ENCODE assay signal across 11 cellular contexts in genomic region chr6:139308284-139308916, GRCh38. TPM values are rescaled to one million over a fixed set of nuclear protein-coding genes. Genes with fewer than 3 reads are reported as not detected.
DNase-seq lines count a peak whose midpoint lies in the region; ATAC-seq, FAIRE-seq and TF ChIP-seq lines count a peak whose summit lies in the region.
"Had no signal": no experiment of that assay in that cellular context is flagged by ENCODE, and none has a peak within 500 bp of the region (broad histone marks: within the 10 kb centered on the region; RNA-seq: fewer than 3 reads in every experiment).

No MANE protein-coding gene starts in this region.

- intact Hi-C loops in HepG2 (cut with micrococcal nuclease; ENCODE audit: unreplicated experiment) = no loop called here

- TF ChIP-seq EP300 in HepG2 (IDR thresholded peaks at IDR 0.05; ENCODE audit: low read depth in 2 of 2, low read length in 2 of 2) (no peak), HepG2 (CRISPR knock-in tag; IDR thresholded peaks at IDR 0.05; ENCODE audit: borderline replicate concordance) (no peak)

- POLR2A ChIA-PET in HepG2 (lab: Yijun Ruan, JAX) = interaction anchor here (0.5 to 1.2 kb wide), 2 partner anchors 10 to 67 kb away, joined by 3 to 5 read pairs; partner anchors contain the start of gene CITED2

- H3K9me3 ChIP-seq in liver (ENCODE audit: control insufficient read depth in 4 of 4, low read length in 3 of 4) (no peaks in the 10 kb centered on the region), HepG2 (ENCODE audit: low read length) (no peaks in the 10 kb centered on the region)

- H3K79me2 ChIP-seq in HepG2 (ENCODE audit: insufficient read depth, low read length) = no peaks in the 10 kb centered on the region

- no peak overlapping the region for H3K4me2 ChIP-seq in HepG2 (ENCODE audit: low read depth, low read length)

- BruUV-seq in HepG2 (replicated peaks; lab: Mats Ljungman, UMichigan) = no TSS peak

- CTCF ChIA-PET in HepG2 (lab: Yijun Ruan, JAX; ENCODE audit: low intra/inter-chr PET ratio, low total read pairs) = no interaction called here

- in situ Hi-C loops in HepG2 (cut with HindIII; ENCODE audit: extremely low pct_ligation_motif_present, low pct_unique_long_range_greater_than_20kb) = no loop called here
- in situ Hi-C loops in brain microvascular endothelial cell (cut with HindIII; ENCODE audit: low pct_ligation_motif_present, low sequenced_read_pairs) = no loop called here

- peak overlapping the region; percentile 8 to 31 for H3K27ac ChIP-seq in liver (ENCODE audit: low read depth in 1 of 2, low read length in 2 of 2)
- no peak overlapping the region for H3K27ac ChIP-seq in HepG2 (ENCODE audit: extremely low read length, insufficient read depth, low read length)
- peak overlapping the region; percentile 14 for H3K27ac ChIP-seq in brain microvascular endothelial cell

- TF ChIP-seq RAD21 in liver (IDR thresholded peaks at IDR 0.05) (no peak), HepG2 (CRISPR knock-in tag; IDR thresholded peaks at IDR 0.05) (no peak)

- H4K20me1 ChIP-seq in HepG2 (ENCODE audit: insufficient read depth, low read length) = no peaks in the 10 kb centered on the region

- TF ChIP-seq CTCF in liver (IDR thresholded peaks at IDR 0.05; ENCODE audit: low read depth, low read length, missing input control) (no peak), HepG2 (CRISPR knock-in tag; IDR thresholded peaks at IDR 0.05) (no peak), brain microvascular endothelial cell (IDR thresholded peaks at IDR 0.05; ENCODE audit: low read depth, low read length, missing control alignments) (no peak)

- H3K27me3 ChIP-seq in liver (ENCODE audit: control insufficient read depth in 4 of 4, insufficient read depth in 4 of 4, low read length in 3 of 4) (no peaks in the 10 kb centered on the region), HepG2 (ENCODE audit: control insufficient read depth in 1 of 2, insufficient read depth in 2 of 2, low read length in 2 of 2) (no peaks in the 10 kb centered on the region), brain microvascular endothelial cell (replicated peaks) (no peaks in the 10 kb centered on the region)

- H2AFZ ChIP-seq in HepG2 (ENCODE audit: low read length) = no peak overlapping the region

- H3K4me1 ChIP-seq in liver (ENCODE audit: control insufficient read depth in 4 of 4, insufficient read depth in 4 of 4, low read length in 3 of 4) (peaks cover 0 to 11% (median 3%) of the 10 kb centered on the region in 4 donors), HepG2 (ENCODE audit: insufficient read depth, low read length) (peaks cover 17% of the 10 kb centered on the region)

- ATAC-seq in HepG2 (no peak), HG03196 (IDR thresholded peaks at IDR 0.05; ENCODE audit: unreplicated experiment) (peak; percentile 55)

- H3K9ac ChIP-seq in liver (ENCODE audit: low read depth in 1 of 2, low read length in 2 of 2) (no peak overlapping the region), HepG2 (ENCODE audit: insufficient read depth, low read depth, low read length) (no peak overlapping the region)

- TF ChIP-seq POLR2A in HepG2 (IDR thresholded peaks at IDR 0.05; ENCODE audit: insufficient read depth in 1 of 2, low read depth in 2 of 2, low read length in 2 of 2) = no peak

- no peak for DNase-seq in HepG2 (ENCODE audit: low spot score)
- peak; percentile 7 for DNase-seq in brain microvascular endothelial cell
- DNase-seq in NCI-H2196 treated with DMSO at 0.1 percent for 48 hours (lab: John Stamatoyannopoulos, UW; ENCODE audit: unreplicated experiment) = no peak
- DNase-seq in NCI-H226 = no peak
- no peak for DNase-seq in NCI-H1417 treated with DMSO at 0.1 percent for 48 hours (lab: John Stamatoyannopoulos, UW)
- DNase-seq in activated CD8-positive, alpha-beta memory T cell treated with anti-CD3 and anti-CD28 coated beads, Interleukin-2, amount 50 U/mL, for 48 hours = no peak
- DNase-seq: activated effector memory CD4-positive, alpha-beta T cell treated with Interleukin-2 at 50 U/mL for 16 hours; natural killer cell; SHP77 treated with DMSO at 0.1 percent for 48 hours had no signal

- H3K4me3 ChIP-seq in liver (ENCODE audit: low read depth in 1 of 3, low read length in 3 of 3) = no peak overlapping the region
- H3K4me3 ChIP-seq in HepG2 (replicated peaks in 1 of 3; ENCODE audit: insufficient read depth in 1 of 3, low read depth in 2 of 3, low read length in 3 of 3) = no peak overlapping the region
- no peak overlapping the region for H3K4me3 ChIP-seq in brain microvascular endothelial cell (ENCODE audit: low read depth, low read length)

- WGBS in liver = 85% methylated on average over 5 of the region's 5 CpGs
- WGBS in HepG2 (ENCODE audit: low lambda C conversion rate) = 79% methylated on average over 5 of the region's 5 CpGs

- FAIRE-seq in HepG2 (lab: Jason Lieb, UNC) = no peak

- no peaks in the 10 kb centered on the region for H3K36me3 ChIP-seq in liver (ENCODE audit: control insufficient read depth in 4 of 4, insufficient read depth in 3 of 4, low read depth in 1 of 4, low read length in 3 of 4)
- no peaks in the 10 kb centered on the region for H3K36me3 ChIP-seq in HepG2 (replicated peaks in 1 of 2; ENCODE audit: control insufficient read depth in 1 of 2, insufficient read depth in 2 of 2, low read length in 2 of 2)
- H3K36me3 ChIP-seq in brain microvascular endothelial cell (replicated peaks) = no peaks in the 10 kb centered on the region

TF ChIP-seq in liver, 16 proteins besides CTCF, POLR2A, EP300 and RAD21:
- no peak for TF ChIP-seq SP1 (IDR thresholded peaks at IDR 0.05)
- TF ChIP-seq FOXA1 (IDR thresholded peaks at IDR 0.05) = no peak
- TF ChIP-seq JUND (IDR thresholded peaks at IDR 0.05) = no peak
TF ChIP-seq in liver: peak in this region for 0.

TF ChIP-seq in HepG2, 621 proteins besides CTCF, POLR2A, EP300 and RAD21 (continues in another document):
- TF ChIP-seq DDIT3 (CRISPR knock-in tag; IDR thresholded peaks at IDR 0.05) (no peak), RARA (CRISPR knock-in tag; IDR thresholded peaks at IDR 0.05) (no peak), SOX5 (CRISPR knock-in tag; IDR thresholded peaks at IDR 0.05; ENCODE audit: borderline replicate concordance) (no peak), PRDM4 (CRISPR knock-in tag; IDR thresholded peaks at IDR 0.05; ENCODE audit: borderline replicate concordance) (no peak), DR1 (CRISPR knock-in tag; IDR thresholded peaks at IDR 0.05) (no peak), ZNF674 (CRISPR knock-in tag; IDR thresholded peaks at IDR 0.05; ENCODE audit: low read depth) (no peak), KLF15 (CRISPR knock-in tag; IDR thresholded peaks at IDR 0.05; ENCODE audit: borderline replicate concordance) (no peak), ZSCAN30 (CRISPR knock-in tag; IDR thresholded peaks at IDR 0.05) (no peak), MXD3 (CRISPR knock-in tag; IDR thresholded peaks at IDR 0.05) (no peak), MZF1 (CRISPR knock-in tag; IDR thresholded peaks at IDR 0.05; ENCODE audit: borderline replicate concordance) (no peak)

RNA-seq across cellular contexts. Expression of gene TXLNB, which starts 16.6 kb away (rescaled TPM):
- total RNA-seq in liver = under 1 TPM; 0.17 to 0.23 TPM
- under 1 TPM in 1 of 2 donors, not detected in 1; 0.15 TPM for polyA plus RNA-seq in liver
- total RNA-seq in HepG2 (2016; rRNA removed; fragmentation: Illumina TruSeq; extraction: Trizol) = not detected in 2 replicates
- total RNA-seq in HepG2 (2016; cell fraction: cytosol; rRNA removed; fragmentation: Illumina TruSeq; extraction: Trizol; ENCODE audit: low read depth) = not detected in 2 replicates
- total RNA-seq in HepG2 (2016; cell fraction: insoluble cytoplasmic fraction; rRNA removed; fragmentation: Illumina TruSeq; extraction: Trizol) = not detected in 2 replicates
- not detected in 2 replicates for total RNA-seq in HepG2 (2016; cell fraction: membrane; rRNA removed; fragmentation: Illumina TruSeq; extraction: Trizol)
- total RNA-seq in HepG2 (2016; cell fraction: nucleus; rRNA removed; fragmentation: Illumina TruSeq; extraction: Trizol) = not detected in 2 replicates
- not detected in 2 replicates for polyA plus RNA-seq in HepG2 (2011; rRNA removed)
- 0.01 TPM in 1 of 2 replicates, not detected in the other for polyA plus RNA-seq in HepG2 (2011; cell fraction: cytosol; rRNA removed)
- polyA plus RNA-seq in HepG2 (2011; cell fraction: nucleus; rRNA removed) = not detected in 2 replicates
- not detected in 2 replicates for polyA plus RNA-seq in HepG2 (2012)
- polyA plus RNA-seq in HepG2 (2016; cell fraction: cytosol; fragmentation: Illumina TruSeq; extraction: Trizol; ENCODE audit: low read depth) = not detected in 2 replicates
- polyA plus RNA-seq in HepG2 (2016; cell fraction: insoluble cytoplasmic fraction; fragmentation: Illumina TruSeq; extraction: Trizol; ENCODE audit: low read depth) = not detected in 2 replicates
- not detected in 2 replicates for polyA plus RNA-seq in HepG2 (2016; cell fraction: membrane; fragmentation: Illumina TruSeq; extraction: Trizol; ENCODE audit: low read depth)
- polyA plus RNA-seq in HepG2 (2016; cell fraction: nucleus; fragmentation: Illumina TruSeq; extraction: Trizol; ENCODE audit: insufficient read depth, low read depth) = not detected in 2 replicates
- not detected in 2 replicates for polyA minus RNA-seq in HepG2 (2011; rRNA and poly(A)+ RNA removed; ENCODE audit: low replicate concordance)
- polyA minus RNA-seq in HepG2 (2011; cell fraction: cytosol; rRNA and poly(A)+ RNA removed) = not detected in 2 replicates
- polyA minus RNA-seq in HepG2 (2011; cell fraction: nucleus; rRNA and poly(A)+ RNA removed) = not detected in 2 replicates
